In the genomic region with DNA sequence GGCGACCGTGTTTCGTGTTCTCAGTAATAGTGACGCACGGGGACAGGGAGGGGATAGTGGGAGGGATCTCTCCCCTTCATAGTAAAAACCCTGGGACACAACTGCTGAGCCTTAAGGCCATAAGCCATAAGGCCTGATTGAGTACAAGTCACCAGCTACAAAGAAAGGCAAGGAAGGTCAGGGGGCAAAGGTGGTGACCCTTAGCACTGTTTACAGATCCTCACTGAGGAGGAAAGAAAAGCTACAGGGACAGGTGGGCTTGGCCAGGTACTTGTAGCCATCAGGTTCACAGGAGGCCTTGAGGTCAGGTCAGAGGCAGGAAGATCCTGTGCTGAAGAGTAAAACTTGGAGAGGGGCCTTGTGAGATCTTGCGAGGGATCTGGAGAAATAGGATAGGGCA, we compare ENCODE assay signal across 26 cellular contexts.
"Had no signal": no experiment of that assay in that cellular context is flagged by ENCODE, and none has a peak within 500 bp of the region (broad histone marks: within the 10 kb centered on the region; RNA-seq: fewer than 3 reads in every experiment).

No MANE protein-coding gene starts in this region.

- H3K27me3 Mint-ChIP-seq: naive thymus-derived CD8-positive, alpha-beta T cell; type B pancreatic cell had no signal

- H3K36me3 Mint-ChIP-seq: naive thymus-derived CD8-positive, alpha-beta T cell; type B pancreatic cell had no signal

- H3K36me3 ChIP-seq: gastrocnemius medialis, heart left ventricle, left lung, neutrophil, prostate gland, right atrium auricular region, stomach, thyroid gland had no signal

- H3K27me3 ChIP-seq: gastrocnemius medialis, hepatocyte, left lung, neutrophil, right atrium auricular region, stomach, thyroid gland had no signal

- H3K27ac Mint-ChIP-seq: endodermal cell, type B pancreatic cell had no signal

- ATAC-seq: esophagus mucosa; gastrocnemius medialis; heart left ventricle; left cardiac atrium; left lung; naive thymus-derived CD8-positive, alpha-beta T cell; sciatic nerve had no signal

- DNase-seq: cerebellar nuclear complex; effector CD8-positive, alpha-beta T cell; endodermal cell; foreskin fibroblast; gastrocnemius medialis; heart left ventricle; left cardiac atrium; left lung; naive thymus-derived CD8-positive, alpha-beta T cell; stimulated activated CD4-positive, alpha-beta T cell treated with anti-CD3 and anti-CD28 coated beads, Interleukin-12 subunit alpha, Interleukin-12 subunit beta, amount 100 ng/mL, for 4 hours; stimulated activated CD4-positive, alpha-beta T cell treated with anti-CD3 and anti-CD28 coated beads, Interleukin-1b, Interleukin-23, amount 100 ng/mL, for 48 hours; stimulated activated CD4-positive, alpha-beta T cell treated with anti-CD3 and anti-CD28 coated beads, Interleukin-4, amount 100 ng/mL, for 1 hour; stimulated activated CD8-positive, alpha-beta memory T cell treated with anti-CD3 and anti-CD28 coated beads, Interleukin-4, amount 100 ng/mL, for 48 hours; stimulated activated naive CD4-positive, alpha-beta T cell treated with Interleukin-2 at 50 U/mL for 16 hours; stomach; thyroid gland had no signal

- H3K4me1 Mint-ChIP-seq: endodermal cell had no signal

- H3K4me3 Mint-ChIP-seq: endodermal cell; naive thymus-derived CD8-positive, alpha-beta T cell; type B pancreatic cell had no signal

- H3K4me1 ChIP-seq: gastrocnemius medialis, parathyroid adenoma, prostate gland, right atrium auricular region, stomach, thyroid gland had no signal

- H3K4me3 ChIP-seq: gastrocnemius medialis, heart left ventricle, hepatocyte, left lung, prostate gland, right atrium auricular region, smooth muscle cell, stomach, thyroid gland had no signal

- H3K9me3 Mint-ChIP-seq: endodermal cell; naive thymus-derived CD8-positive, alpha-beta T cell; type B pancreatic cell had no signal

- H3K27ac ChIP-seq: epithelial cell of prostate, gastrocnemius medialis, heart left ventricle, hepatocyte, left lung, neutrophil, parathyroid adenoma, prostate gland, right atrium auricular region, stomach, thyroid gland had no signal

- H3K9me3 ChIP-seq: gastrocnemius medialis, left lung, neutrophil, prostate gland, right atrium auricular region, stomach, thyroid gland had no signal
